ENCODE assay signal across 11 cellular contexts in the genomic region with DNA sequence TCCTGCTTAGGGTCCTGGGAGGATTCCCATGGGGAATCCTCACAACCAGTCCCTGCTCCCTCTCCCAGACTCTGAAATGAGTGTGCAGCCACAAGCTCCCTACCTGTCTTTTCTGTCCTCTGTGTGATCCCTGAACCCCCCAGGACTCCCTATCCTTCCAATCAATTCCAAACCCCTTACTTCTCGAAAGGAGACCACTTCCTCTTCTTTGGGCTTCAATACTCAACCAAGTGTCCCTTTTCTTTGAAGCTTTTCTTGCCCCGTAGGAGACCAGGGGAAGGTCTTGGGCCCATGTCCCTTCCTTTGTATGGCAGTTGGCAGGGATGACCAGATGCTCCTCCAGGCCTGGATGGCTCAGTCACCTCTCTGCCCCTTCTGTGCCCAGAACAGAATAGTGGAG. TPM values are rescaled to one million over a fixed set of nuclear protein-coding genes. Genes with fewer than 3 reads are reported as not detected.
DNase-seq lines count a peak whose midpoint lies in the region; ATAC-seq and TF ChIP-seq lines count a peak whose summit lies in the region.
"Had no signal": no experiment of that assay in that cellular context is flagged by ENCODE, and none has a peak within 500 bp of the region (broad histone marks: within the 10 kb centered on the region; RNA-seq: fewer than 3 reads in every experiment).

No MANE protein-coding gene starts in this region.

- H3K36me3 ChIP-seq in lower lobe of right lung (peaks cover 37% of the 10 kb centered on the region), testis (ENCODE audit: low read depth, missing control alignments) (no peaks in the 10 kb centered on the region)

- peaks cover 17% of the 10 kb centered on the region for H3K27me3 Mint-ChIP-seq in activated CD4-positive, alpha-beta T cell treated with anti-CD3 and anti-CD28 coated beads, Interleukin-2, amount 10 ng/mL, durations not matched to agents 24 days and 14 days

- H3K27ac ChIP-seq in lower lobe of right lung (peak overlapping the region; percentile 81), testis (peak overlapping the region; percentile 80 to 94)

- H3K4me3 ChIP-seq in lower lobe of right lung (peak overlapping the region; percentile 59), testis (no peak overlapping the region)

- H3K4me3 Mint-ChIP-seq in activated CD4-positive, alpha-beta T cell treated with anti-CD3 and anti-CD28 coated beads, Interleukin-2, amount 10 ng/mL, durations not matched to agents 24 days and 14 days, result peak overlapping the region; percentile 76

- no peak for TF ChIP-seq POLR2A in testis (IDR thresholded peaks at IDR 0.05)

- DNase-seq in activated CD4-positive, alpha-beta T cell treated with anti-CD3 and anti-CD28 coated beads, Interleukin-2, amount 10 ng/mL, durations not matched to agents 24 days and 14 days, result no peak
- DNase-seq in activated CD4-positive, alpha-beta T cell treated with anti-CD3 and anti-CD28 coated beads for 48 hours, result no peak
- no peak for DNase-seq in activated naive CD4-positive, alpha-beta T cell treated with anti-CD3 and anti-CD28 coated beads, Interleukin-2, amount 50 U/mL, for 72 hours (ENCODE audit: low spot score in 2 of 2)
- DNase-seq in lower lobe of right lung (no peak), testis (no peak), NCI-H1048 (lab: John Stamatoyannopoulos, UW) (no peak)
- DNase-seq: cerebellar nuclear complex, NCI-H1694 had no signal

- H3K36me3 Mint-ChIP-seq in activated CD4-positive, alpha-beta T cell treated with anti-CD3 and anti-CD28 coated beads, Interleukin-2, amount 10 ng/mL, durations not matched to agents 24 days and 14 days (ENCODE audit: low read depth), result no peaks in the 10 kb centered on the region
- no peaks in the 10 kb centered on the region for H3K36me3 Mint-ChIP-seq in activated naive CD4-positive, alpha-beta T cell treated with anti-CD3 and anti-CD28 coated beads, Interleukin-2, amount 50 U/mL, for 72 hours

- no peak for ATAC-seq in activated naive CD4-positive, alpha-beta T cell treated with anti-CD3 and anti-CD28 coated beads, Interleukin-2, amount 50 U/mL, for 72 hours
- ATAC-seq in lower lobe of right lung (no peak), GM21723 (IDR thresholded peaks at IDR 0.05; ENCODE audit: unreplicated experiment) (no peak), GM18511 (IDR thresholded peaks at IDR 0.05; ENCODE audit: unreplicated experiment) (no peak)

- peaks cover 7% of the 10 kb centered on the region for H3K4me1 Mint-ChIP-seq in activated CD4-positive, alpha-beta T cell treated with anti-CD3 and anti-CD28 coated beads, Interleukin-2, amount 10 ng/mL, durations not matched to agents 24 days and 14 days

- WGBS in testis, 2 donors, result 75 to 83% methylated on average over 2 of the region's 2 CpGs

- no peaks in the 10 kb centered on the region for H3K9me3 Mint-ChIP-seq in activated CD4-positive, alpha-beta T cell treated with anti-CD3 and anti-CD28 coated beads, Interleukin-2, amount 10 ng/mL, durations not matched to agents 24 days and 14 days
- no peaks in the 10 kb centered on the region for H3K9me3 Mint-ChIP-seq in activated naive CD4-positive, alpha-beta T cell treated with anti-CD3 and anti-CD28 coated beads, Interleukin-2, amount 50 U/mL, for 72 hours

- H3K27ac Mint-ChIP-seq in activated CD4-positive, alpha-beta T cell treated with anti-CD3 and anti-CD28 coated beads, Interleukin-2, amount 10 ng/mL, durations not matched to agents 24 days and 14 days, result no peak overlapping the region
- peak overlapping the region; percentile 19 to 48 for H3K27ac Mint-ChIP-seq in activated naive CD4-positive, alpha-beta T cell treated with anti-CD3 and anti-CD28 coated beads, Interleukin-2, amount 50 U/mL, for 72 hours

- TF ChIP-seq CTCF in lower lobe of right lung (IDR thresholded peaks at IDR 0.05), result no peak
- TF ChIP-seq CTCF in testis (IDR thresholded peaks at IDR 0.05), result no peak

- peaks cover 4% of the 10 kb centered on the region for H3K4me1 ChIP-seq in lower lobe of right lung
- peaks cover 10% of the 10 kb centered on the region for H3K4me1 ChIP-seq in testis

- intact Hi-C loops in activated CD4-positive, alpha-beta T cell treated with anti-CD3 and anti-CD28 coated beads, Interleukin-2, amount 10 ng/mL, durations not matched to agents 24 days and 14 days (cut with micrococcal nuclease), result no loop called here
- intact Hi-C loops in lower lobe of right lung (cut with DNase I) (no loop called here), testis (cut with DNase I; ENCODE audit: low total_unique reads) (no loop called here)

- H3K9me3 ChIP-seq in lower lobe of right lung, result no peaks in the 10 kb centered on the region
- no peaks in the 10 kb centered on the region for H3K9me3 ChIP-seq in testis

- peaks cover 20% of the 10 kb centered on the region for H3K27me3 ChIP-seq in lower lobe of right lung (ENCODE audit: low read depth)
- H3K27me3 ChIP-seq in testis, result no peaks in the 10 kb centered on the region

RNA-seq across cellular contexts. Expression of a gene that starts 1.7 kb away (rescaled TPM):
- 21.6 and 22.2 TPM in 2 replicates for total RNA-seq in activated CD4-positive, alpha-beta T cell treated with anti-CD3 and anti-CD28 coated beads, Interleukin-2, amount 10 ng/mL, durations not matched to agents 24 days and 14 days
- 10 to 100 TPM; 14.6 to 26.9 TPM for total RNA-seq in activated naive CD4-positive, alpha-beta T cell treated with anti-CD3 and anti-CD28 coated beads, Interleukin-2, amount 50 U/mL, for 72 hours
- 82.5 TPM for total RNA-seq in lower lobe of right lung
- 100 to 1,000 TPM in 1 of 2 donors, 10 to 100 TPM in 1; 74.5 to 102 TPM for total RNA-seq in testis
- polyA plus RNA-seq in testis (ENCODE audit: insufficient read depth, low read depth, low replicate concordance), result 168 TPM

RNA-seq across cellular contexts. Expression of a gene that starts 17.5 kb away (rescaled TPM):
- total RNA-seq in activated CD4-positive, alpha-beta T cell treated with anti-CD3 and anti-CD28 coated beads, Interleukin-2, amount 10 ng/mL, durations not matched to agents 24 days and 14 days, result 259 and 286 TPM in 2 replicates
- 100 to 1,000 TPM; 129 to 212 TPM for total RNA-seq in activated naive CD4-positive, alpha-beta T cell treated with anti-CD3 and anti-CD28 coated beads, Interleukin-2, amount 50 U/mL, for 72 hours
- total RNA-seq in lower lobe of right lung (48.3 TPM), testis (10 to 100 TPM; 59.4 to 61.9 TPM)
- polyA plus RNA-seq in testis (ENCODE audit: insufficient read depth, low read depth, low replicate concordance), result 117 TPM

RNA-seq across cellular contexts. Expression of a gene that starts 23.5 kb away (rescaled TPM):
- total RNA-seq in activated CD4-positive, alpha-beta T cell treated with anti-CD3 and anti-CD28 coated beads, Interleukin-2, amount 10 ng/mL, durations not matched to agents 24 days and 14 days, result 39.3 and 41.9 TPM in 2 replicates
- total RNA-seq in activated naive CD4-positive, alpha-beta T cell treated with anti-CD3 and anti-CD28 coated beads, Interleukin-2, amount 50 U/mL, for 72 hours, result 10 to 100 TPM; 35.7 to 37.2 TPM
- total RNA-seq in lower lobe of right lung, result 24.2 TPM
- 10 to 100 TPM; 43.4 to 63.7 TPM for total RNA-seq in testis
- polyA plus RNA-seq in testis (ENCODE audit: insufficient read depth, low read depth, low replicate concordance), result 11.7 TPM

RNA-seq across cellular contexts. Expression of a gene that starts 35.3 kb away (rescaled TPM):
- not detected in 2 replicates for total RNA-seq in activated CD4-positive, alpha-beta T cell treated with anti-CD3 and anti-CD28 coated beads, Interleukin-2, amount 10 ng/mL, durations not matched to agents 24 days and 14 days
- total RNA-seq in activated naive CD4-positive, alpha-beta T cell treated with anti-CD3 and anti-CD28 coated beads, Interleukin-2, amount 50 U/mL, for 72 hours, result not detected
- total RNA-seq in lower lobe of right lung (1.6 TPM), testis (1 to 10 TPM; 1.5 to 1.7 TPM)
- not detected for polyA plus RNA-seq in testis (ENCODE audit: insufficient read depth, low read depth, low replicate concordance)
- total RNA-seq: lower leg skin had no signal

RNA-seq across cellular contexts. Expression of a gene that starts 40.5 kb away (rescaled TPM):
- total RNA-seq in activated CD4-positive, alpha-beta T cell treated with anti-CD3 and anti-CD28 coated beads, Interleukin-2, amount 10 ng/mL, durations not matched to agents 24 days and 14 days, result 0.42 TPM in 1 of 2 replicates, not detected in the other
- total RNA-seq in activated naive CD4-positive, alpha-beta T cell treated with anti-CD3 and anti-CD28 coated beads, Interleukin-2, amount 50 U/mL, for 72 hours, result 1 to 10 TPM in 1 of 2 donors, under 1 TPM in 1; 0.64 to 1.0 TPM
- total RNA-seq in lower lobe of right lung (0.44 TPM), testis (100 to 1,000 TPM in 1 of 2 donors, 10 to 100 TPM in 1; 85.1 to 139 TPM)
- polyA plus RNA-seq in testis (ENCODE audit: insufficient read depth, low read depth, low replicate concordance), result 298 TPM
